ENCODE assay signal across 9 cellular contexts in the genomic region with DNA sequence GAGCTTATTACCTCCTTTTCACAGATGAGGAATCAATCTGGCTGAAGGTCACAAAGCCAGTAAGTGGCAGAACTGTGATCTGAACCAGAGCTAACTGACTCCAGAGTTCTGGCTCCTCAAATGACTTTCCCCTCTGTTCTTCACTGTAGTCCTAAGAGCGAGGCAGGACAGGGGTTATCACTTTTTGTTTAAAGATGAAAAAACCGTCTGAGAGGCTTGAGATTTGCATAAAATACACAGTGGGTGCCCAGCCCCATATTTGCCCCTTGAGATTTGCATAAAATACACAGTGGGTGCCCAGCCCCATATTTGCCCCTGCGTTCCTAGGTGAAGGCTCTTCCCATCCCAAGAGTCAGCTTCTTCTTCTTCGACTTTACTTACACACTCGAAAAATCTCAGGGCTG. TPM values are rescaled to one million over a fixed set of nuclear protein-coding genes. Genes with fewer than 3 reads are reported as not detected.
DNase-seq lines count a peak whose midpoint lies in the region; ATAC-seq, FAIRE-seq and TF ChIP-seq lines count a peak whose summit lies in the region.
"Had no signal": no experiment of that assay in that cellular context is flagged by ENCODE, and none has a peak within 500 bp of the region (broad histone marks: within the 10 kb centered on the region; RNA-seq: fewer than 3 reads in every experiment).

No MANE protein-coding gene starts in this region.

- H3K36me3 Mint-ChIP-seq in chondrocyte (ENCODE audit: low read depth): no peaks in the 10 kb centered on the region

- no peak for FAIRE-seq in D721Med (lab: Jason Lieb, UNC)
- FAIRE-seq: K562 had no signal

- H2AFZ ChIP-seq in KMS-11 (ENCODE audit: low read depth): peak overlapping the region; percentile 53

- peak; percentile 43 for ATAC-seq in GM21423 (IDR thresholded peaks at IDR 0.05; ENCODE audit: unreplicated experiment)
- ATAC-seq in aorta (ENCODE audit: low FRiP score): no peak
- ATAC-seq: K562 had no signal

- intact Hi-C loops in aorta (cut with DNase I): loop anchor here in 1 of 2 donors (5.0 kb wide), 2 partner anchors 88 to 108 kb away; a partner anchor contains a TSS

- H3K27ac ChIP-seq in KMS-11: no peak overlapping the region
- peak overlapping the region; percentile 77 for H3K27ac ChIP-seq in mesodermal cell (ENCODE audit: low read depth, low read length, severe bottlenecking)
- H3K27ac ChIP-seq in aorta (ENCODE audit: low read depth in 1 of 2, low read length in 2 of 2): peak overlapping the region in 1 of 2 donors; percentile 37

- peak overlapping the region; percentile 54; the same call in 1 of the 2 replicates for H3K4me2 ChIP-seq in KMS-11

- H3K9me3 Mint-ChIP-seq in chondrocyte (ENCODE audit: low read depth): no peaks in the 10 kb centered on the region

- no peak overlapping the region for H3K9ac ChIP-seq in KMS-11

- peak overlapping the region; percentile 83 for H3K4me3 Mint-ChIP-seq in chondrocyte (ENCODE audit: unreplicated experiment)

- H3K79me2 ChIP-seq in KMS-11 (ENCODE audit: insufficient read depth, low read depth): peaks cover 12% of the 10 kb centered on the region

- DNase-seq in COLO668 (lab: John Stamatoyannopoulos, UW; ENCODE audit: unreplicated experiment) (peak; percentile 33), chondrocyte (ENCODE audit: low spot score) (no peak), aorta (no peak), putamen (ENCODE audit: low spot score) (no peak), D721Med (ENCODE audit: insufficient read length, low spot score) (no peak)

- WGBS in mesodermal cell (ENCODE audit: insufficient coverage in 2 of 2), 2 experiments: 4 to 11% methylated on average over 3 to 5 of the region's 5 CpGs
- WGBS in aorta, 2 donors: 2 to 3% methylated on average over 5 of the region's 5 CpGs

- H3K4me1 Mint-ChIP-seq in chondrocyte (ENCODE audit: low read depth): peaks cover 37% of the 10 kb centered on the region

- H3K27me3 Mint-ChIP-seq in chondrocyte (ENCODE audit: low read depth): no peaks in the 10 kb centered on the region

- H3K4me1 ChIP-seq in KMS-11 (ENCODE audit: low read depth, poor library complexity, severe bottlenecking) (peaks cover 11% of the 10 kb centered on the region), mesodermal cell (ENCODE audit: control insufficient read depth, insufficient read depth, low read length, poor library complexity, severe bottlenecking) (peaks cover 11% of the 10 kb centered on the region), aorta (ENCODE audit: control insufficient read depth in 1 of 2, insufficient read depth in 2 of 2, low read length in 2 of 2) (no peaks in the 10 kb centered on the region)

- H3K27ac Mint-ChIP-seq in chondrocyte (ENCODE audit: unreplicated experiment): peak overlapping the region; percentile 88

- H3K9me3 ChIP-seq in mesodermal cell (ENCODE audit: control insufficient read depth, low read length) (no peaks in the 10 kb centered on the region), aorta (ENCODE audit: control insufficient read depth, low read length) (no peaks in the 10 kb centered on the region)

- no peak overlapping the region for H3K4me3 ChIP-seq in KMS-11 (IDR thresholded peaks at IDR 0.05; ENCODE audit: insufficient read depth, low read depth, low read length)
- peak overlapping the region; percentile 64 for H3K4me3 ChIP-seq in mesodermal cell (ENCODE audit: extremely low read depth, insufficient read depth, low read length, poor library complexity, severe bottlenecking)
- peak overlapping the region; percentile 22 to 78 for H3K4me3 ChIP-seq in aorta (ENCODE audit: low read length in 2 of 2)
- H3K4me3 ChIP-seq: K562 had no signal

- 0 out of 2 replicates have a peak, but pooled peaks cover 3% of the 10 kb centered on the region for H4K20me1 ChIP-seq in KMS-11 (ENCODE audit: insufficient read depth)

- TF ChIP-seq CTCF in KMS-11 (conservative IDR thresholded peaks at IDR 0.05; ENCODE audit: low read depth, low read length) (no peak), chondrocyte (IDR thresholded peaks at IDR 0.05) (no peak), D721Med (IDR thresholded peaks at IDR 0.05; ENCODE audit: insufficient read depth, missing control alignments) (no peak)

- H3K36me3 ChIP-seq in KMS-11 (ENCODE audit: insufficient read depth): no peaks in the 10 kb centered on the region
- peaks cover 19% of the 10 kb centered on the region for H3K36me3 ChIP-seq in mesodermal cell (ENCODE audit: control insufficient read depth, insufficient read depth, low read length)
- no peaks in the 10 kb centered on the region for H3K36me3 ChIP-seq in aorta (ENCODE audit: control insufficient read depth in 1 of 2, insufficient read depth in 2 of 2, low read length in 1 of 2)

- H3K27me3 ChIP-seq in KMS-11 (ENCODE audit: insufficient read depth, low read depth): no peaks in the 10 kb centered on the region
- H3K27me3 ChIP-seq in aorta (ENCODE audit: control insufficient read depth in 1 of 2, insufficient read depth in 2 of 2, low read length in 1 of 2): no peaks in the 10 kb centered on the region

RNA-seq across cellular contexts. Expression of a gene that starts 0.7 kb away (rescaled TPM):
- total RNA-seq in chondrocyte (13.2 to 15.9 TPM (median 15.2 TPM) in 3 replicates), aorta (1 to 10 TPM; 6.2 to 7.8 TPM)
- polyA plus RNA-seq in mesodermal cell (2013, experiment 1 of 2): 10.0 TPM
- 11.2 TPM for polyA plus RNA-seq in mesodermal cell (2013, experiment 2 of 2)
- 1 to 10 TPM in 1 of 2 donors, under 1 TPM in 1; 0.38 to 7.4 TPM for polyA plus RNA-seq in aorta

RNA-seq across cellular contexts. Expression of a gene that starts 16.9 kb away (rescaled TPM):
- total RNA-seq in chondrocyte (77.5 to 117 TPM (median 83.0 TPM) in 3 replicates), aorta (10 to 100 TPM; 39.8 to 52.1 TPM)
- 133 TPM for polyA plus RNA-seq in mesodermal cell (2013, experiment 1 of 2)
- 127 TPM for polyA plus RNA-seq in mesodermal cell (2013, experiment 2 of 2)
- 100 to 1,000 TPM in 1 of 2 donors, 10 to 100 TPM in 1; 75.2 to 171 TPM for polyA plus RNA-seq in aorta
